Comparison of ENCODE assay signal across 13 cellular contexts in the genomic region with DNA sequence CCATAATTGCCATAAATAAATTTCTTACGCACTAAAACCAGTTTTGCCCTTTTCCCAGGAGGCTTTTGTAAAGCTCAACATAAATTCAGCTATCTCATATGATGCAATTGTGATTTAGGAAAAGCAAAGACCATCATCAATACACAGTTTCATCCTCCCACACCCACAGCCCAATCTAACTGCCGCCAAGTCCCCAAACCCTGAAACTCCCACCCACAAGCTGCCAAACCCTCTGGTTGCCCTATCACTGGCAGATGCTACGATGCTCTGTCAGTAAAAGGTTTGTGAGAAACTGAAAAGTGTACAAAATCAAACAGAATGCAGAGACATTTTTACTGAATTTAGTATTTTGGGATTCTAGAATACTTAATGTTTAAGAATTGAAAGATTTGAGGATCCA.
"Had no signal": no experiment of that assay in that cellular context is flagged by ENCODE, and none has a peak within 500 bp of the region (broad histone marks: within the 10 kb centered on the region; RNA-seq: fewer than 3 reads in every experiment).

No MANE protein-coding gene starts in this region.

- H3K4me3 Mint-ChIP-seq: memory B cell, nephron had no signal

- H3K36me3 Mint-ChIP-seq: memory B cell had no signal

- DNase-seq: activated CD4-positive, alpha-beta T cell treated with anti-CD3 and anti-CD28 coated beads, Interleukin-2, amount 50 U/mL, for 1 hour; activated naive CD4-positive, alpha-beta T cell; cerebellar nuclear complex; esophagus squamous epithelium; heart left ventricle; left colon; pancreas; psoas muscle; stimulated activated naive CD4-positive, alpha-beta T cell treated with Interleukin-2 at 50 U/mL for 16 hours; transverse colon had no signal

- H3K9me3 Mint-ChIP-seq: memory B cell, nephron had no signal

- ATAC-seq: gastroesophageal sphincter, heart left ventricle, left colon, pancreas, psoas muscle had no signal

- H3K4me1 Mint-ChIP-seq: nephron had no signal

- H3K27ac Mint-ChIP-seq: memory B cell, nephron had no signal
